In genomic region chr11:79762271-79762935, GRCh38 we compare ENCODE assay signal across 13 cellular contexts.
A peak's percentile ranks its signal among the peaks of the same experiment; 100 is the strongest.
DNase-seq lines count a peak whose midpoint lies in the region; ATAC-seq and TF ChIP-seq lines count a peak whose summit lies in the region.
"Had no signal": no experiment of that assay in that cellular context is flagged by ENCODE, and none has a peak within 500 bp of the region (broad histone marks: within the 10 kb centered on the region; RNA-seq: fewer than 3 reads in every experiment).

No MANE protein-coding gene starts in this region.

- H3K27ac ChIP-seq in lower lobe of right lung: no peak overlapping the region
- H3K27ac ChIP-seq: epithelial cell of prostate, stomach had no signal

- H3K27me3 Mint-ChIP-seq in brain: no peaks in the 10 kb centered on the region
- H3K27me3 Mint-ChIP-seq in activated naive CD8-positive, alpha-beta T cell treated with anti-CD3 and anti-CD28 coated beads for 36 hours: no peaks in the 10 kb centered on the region
- no peaks in the 10 kb centered on the region for H3K27me3 Mint-ChIP-seq in activated CD4-positive, alpha-beta memory T cell treated with anti-CD3 and anti-CD28 coated beads, Interleukin-2, amount 10 ng/mL, durations not matched to agents 7 days and 5 days
- H3K27me3 Mint-ChIP-seq: CD4-positive, CD25-positive, alpha-beta regulatory T cell had no signal

- intact Hi-C loops in lower lobe of right lung (cut with DNase I): no loop called here

- CTCF ChIA-PET in activated CD4-positive, alpha-beta memory T cell treated with anti-CD3 and anti-CD28 coated beads, Interleukin-2, amount 10 ng/mL, durations not matched to agents 7 days and 5 days (lab: Charles Lee): no interaction called here

- H3K4me3 Mint-ChIP-seq in brain: no peak overlapping the region
- no peak overlapping the region for H3K4me3 Mint-ChIP-seq in activated naive CD8-positive, alpha-beta T cell treated with anti-CD3 and anti-CD28 coated beads for 36 hours
- no peak overlapping the region for H3K4me3 Mint-ChIP-seq in activated CD4-positive, alpha-beta memory T cell treated with anti-CD3 and anti-CD28 coated beads, Interleukin-2, amount 10 ng/mL, durations not matched to agents 7 days and 5 days
- H3K4me3 Mint-ChIP-seq: CD4-positive, CD25-positive, alpha-beta regulatory T cell had no signal

- peak; percentile 66 for DNase-seq in DMS53 treated with DMSO at 0.1 percent for 48 hours (lab: John Stamatoyannopoulos, UW; ENCODE audit: unreplicated experiment)
- DNase-seq in NB4 (ENCODE audit: low read depth): peak; percentile 31
- no peak for DNase-seq in lower lobe of right lung
- DNase-seq in SW 1271 (lab: John Stamatoyannopoulos, UW): no peak
- DNase-seq in activated naive CD8-positive, alpha-beta T cell treated with anti-CD3 and anti-CD28 coated beads for 36 hours: no peak
- DNase-seq in activated CD4-positive, alpha-beta memory T cell treated with anti-CD3 and anti-CD28 coated beads, Interleukin-2, amount 10 ng/mL, durations not matched to agents 7 days and 5 days: no peak
- DNase-seq: anterior cingulate cortex; CD4-positive, CD25-positive, alpha-beta regulatory T cell; stimulated activated CD4-positive, alpha-beta T cell treated with anti-CD3 and anti-CD28 coated beads, Interleukin-2, amount 100 ng/mL, for 48 hours; stomach had no signal

- POLR2A ChIA-PET in activated CD4-positive, alpha-beta memory T cell treated with anti-CD3 and anti-CD28 coated beads, Interleukin-2, amount 10 ng/mL, durations not matched to agents 7 days and 5 days (lab: Charles Lee): no interaction called here

- H3K27ac Mint-ChIP-seq in brain: no peak overlapping the region
- no peak overlapping the region for H3K27ac Mint-ChIP-seq in activated naive CD8-positive, alpha-beta T cell treated with anti-CD3 and anti-CD28 coated beads for 36 hours
- no peak overlapping the region for H3K27ac Mint-ChIP-seq in activated CD4-positive, alpha-beta memory T cell treated with anti-CD3 and anti-CD28 coated beads, Interleukin-2, amount 10 ng/mL, durations not matched to agents 7 days and 5 days
- H3K27ac Mint-ChIP-seq: CD4-positive, CD25-positive, alpha-beta regulatory T cell had no signal

- no peaks in the 10 kb centered on the region for H3K9me3 ChIP-seq in lower lobe of right lung
- H3K9me3 ChIP-seq: stomach had no signal

- no peak overlapping the region for H3K4me3 ChIP-seq in NB4 (ENCODE audit: low read depth, low read length)
- no peak overlapping the region for H3K4me3 ChIP-seq in lower lobe of right lung
- H3K4me3 ChIP-seq: stomach had no signal

- H3K9me3 Mint-ChIP-seq in brain: no peaks in the 10 kb centered on the region
- H3K9me3 Mint-ChIP-seq in activated naive CD8-positive, alpha-beta T cell treated with anti-CD3 and anti-CD28 coated beads for 36 hours: peaks cover 3% of the 10 kb centered on the region
- H3K9me3 Mint-ChIP-seq in activated CD4-positive, alpha-beta memory T cell treated with anti-CD3 and anti-CD28 coated beads, Interleukin-2, amount 10 ng/mL, durations not matched to agents 7 days and 5 days: peaks cover 4% of the 10 kb centered on the region

- H3K4me1 ChIP-seq in lower lobe of right lung: no peaks in the 10 kb centered on the region
- H3K4me1 ChIP-seq: stomach had no signal

- H3K36me3 Mint-ChIP-seq in brain: no peaks in the 10 kb centered on the region
- no peaks in the 10 kb centered on the region for H3K36me3 Mint-ChIP-seq in activated naive CD8-positive, alpha-beta T cell treated with anti-CD3 and anti-CD28 coated beads for 36 hours
- no peaks in the 10 kb centered on the region for H3K36me3 Mint-ChIP-seq in activated CD4-positive, alpha-beta memory T cell treated with anti-CD3 and anti-CD28 coated beads, Interleukin-2, amount 10 ng/mL, durations not matched to agents 7 days and 5 days (ENCODE audit: low read depth)
- H3K36me3 Mint-ChIP-seq: CD4-positive, CD25-positive, alpha-beta regulatory T cell had no signal

- peaks cover 23% of the 10 kb centered on the region for H3K4me1 Mint-ChIP-seq in brain
- H3K4me1 Mint-ChIP-seq in activated naive CD8-positive, alpha-beta T cell treated with anti-CD3 and anti-CD28 coated beads for 36 hours: no peaks in the 10 kb centered on the region
- no peaks in the 10 kb centered on the region for H3K4me1 Mint-ChIP-seq in activated CD4-positive, alpha-beta memory T cell treated with anti-CD3 and anti-CD28 coated beads, Interleukin-2, amount 10 ng/mL, durations not matched to agents 7 days and 5 days
- H3K4me1 Mint-ChIP-seq: CD4-positive, CD25-positive, alpha-beta regulatory T cell had no signal

- no peaks in the 10 kb centered on the region for H3K27me3 ChIP-seq in lower lobe of right lung (ENCODE audit: low read depth)
- H3K27me3 ChIP-seq: stomach had no signal

- TF ChIP-seq CTCF in NB4 (IDR thresholded peaks at IDR 0.05; ENCODE audit: low read depth, low read length) (no peak), brain (conservative IDR thresholded peaks at IDR 0.05) (peak; percentile 24 to 37), lower lobe of right lung (IDR thresholded peaks at IDR 0.05) (peak; percentile 20)

- ATAC-seq in lower lobe of right lung (peak; percentile 17 to 31), GM18907 (IDR thresholded peaks at IDR 0.05; ENCODE audit: unreplicated experiment) (no peak)

- no peaks in the 10 kb centered on the region for H3K36me3 ChIP-seq in lower lobe of right lung
- H3K36me3 ChIP-seq: stomach had no signal

- TF ChIP-seq POLR2A in NB4 (IDR thresholded peaks at IDR 0.05; ENCODE audit: extremely low read depth, insufficient read length): no peak

Comparison
In these comparisons a context has a peak if more than half of its experiments do, and no peak if none do; other contexts are left out.
1. DNase-seq: peak in DMS53 treated with DMSO at 0.1 percent for 48 hours (single experiment) and NB4 (single experiment); none in lower lobe of right lung (single experiment), SW 1271 (0 of 2), activated naive CD8-positive, alpha-beta T cell treated with anti-CD3 and anti-CD28 coated beads for 36 hours (single experiment) and activated CD4-positive, alpha-beta memory T cell treated with anti-CD3 and anti-CD28 coated beads, Interleukin-2, amount 10 ng/mL, durations not matched to agents 7 days and 5 days (single experiment).